Comparison of ENCODE assay signal across 1 cellular context in genomic region chr10:88181902-88182671, GRCh38.
TF ChIP-seq lines count a peak whose summit lies in the region.

No MANE protein-coding gene starts in this region.

TF ChIP-seq in HEK293, 187 proteins besides CTCF, POLR2A, EP300 and RAD21 (continued from another document and continues in another):
- TF ChIP-seq ZNF776 (tag by site-specific recombination; IDR thresholded peaks at IDR 0.05; ENCODE audit: borderline replicate concordance) (no peak), OVOL3 (tag by site-specific recombination; IDR thresholded peaks at IDR 0.05) (peak; percentile 87), ZNF692 (tag by site-specific recombination; IDR thresholded peaks at IDR 0.05) (no peak), ZNF837 (tag by site-specific recombination; IDR thresholded peaks at IDR 0.05) (no peak), ZXDB (tag by site-specific recombination; IDR thresholded peaks at IDR 0.05) (peak; percentile 44; the same call in 1 of the 2 replicates), ZNF513 (tag by site-specific recombination; IDR thresholded peaks at IDR 0.05) (0 out of 2 replicates have a peak, but pooled peaks have one; percentile 32), ZNF600 (tag by site-specific recombination; IDR thresholded peaks at IDR 0.05) (no peak), ZNF394 (tag by site-specific recombination; IDR thresholded peaks at IDR 0.05; ENCODE audit: borderline replicate concordance) (0 out of 2 replicates have a peak, but pooled peaks have one; percentile 17), ZNF654 (tag by site-specific recombination; IDR thresholded peaks at IDR 0.05; ENCODE audit: low read depth) (no peak), OSR2 (tag by site-specific recombination; IDR thresholded peaks at IDR 0.05) (peak; percentile 97), ZEB2 (tag by site-specific recombination; IDR thresholded peaks at IDR 0.05) (peak; percentile 59), ZNF155 (tag by site-specific recombination; IDR thresholded peaks at IDR 0.05) (no peak), ZNF704 (tag by site-specific recombination; IDR thresholded peaks at IDR 0.05) (no peak), ZBTB17 (tag by site-specific recombination; IDR thresholded peaks at IDR 0.05) (peak; percentile 34; the same call in 1 of the 2 replicates), SETDB1 (IDR thresholded peaks at IDR 0.05; ENCODE audit: insufficient read length, low read length) (peak; percentile 48), ZSCAN23 (tag by site-specific recombination; IDR thresholded peaks at IDR 0.05) (0 out of 2 replicates have a peak, but pooled peaks have one; percentile 28), REPIN1 (tag by site-specific recombination; IDR thresholded peaks at IDR 0.05; ENCODE audit: low read depth) (no peak), ZNF404 (tag by site-specific recombination; IDR thresholded peaks at IDR 0.05) (no peak), ZNF18 (tag by site-specific recombination; IDR thresholded peaks at IDR 0.05) (peak; percentile 82), ZNF24 (tag by site-specific recombination; IDR thresholded peaks at IDR 0.05) (peak; percentile 42; the same call in 1 of the 2 replicates), ZNF76 (tag by site-specific recombination; IDR thresholded peaks at IDR 0.05; ENCODE audit: borderline replicate concordance, low read depth) (no peak), ZNF2 (tag by site-specific recombination; IDR thresholded peaks at IDR 0.05) (0 out of 2 replicates have a peak, but pooled peaks have one; percentile 41), SCRT1 (tag by site-specific recombination; IDR thresholded peaks at IDR 0.05; ENCODE audit: borderline replicate concordance) (peak; percentile 29; the same call in 1 of the 2 replicates), ZNF549 (tag by site-specific recombination; IDR thresholded peaks at IDR 0.05) (peak; percentile 34; the same call in 1 of the 2 replicates), ZBTB44 (tag by site-specific recombination; IDR thresholded peaks at IDR 0.05) (peak; percentile 77), ZFP3 (tag by site-specific recombination; IDR thresholded peaks at IDR 0.05; ENCODE audit: low read depth) (0 out of 2 replicates have a peak, but pooled peaks have one; percentile 30), ZNF701 (tag by site-specific recombination; IDR thresholded peaks at IDR 0.05) (no peak), ZNF132 (tag by site-specific recombination; IDR thresholded peaks at IDR 0.05; ENCODE audit: borderline replicate concordance) (no peak), ZBTB1 (tag by site-specific recombination; IDR thresholded peaks at IDR 0.05) (no peak), ZNF518A (tag by site-specific recombination; conservative IDR thresholded peaks at IDR 0.05; ENCODE audit: low read depth) (no peak), GLI4 (tag by site-specific recombination; IDR thresholded peaks at IDR 0.05) (no peak), ZNF624 (tag by site-specific recombination; IDR thresholded peaks at IDR 0.05) (no peak), ZSCAN16 (tag by site-specific recombination; IDR thresholded peaks at IDR 0.05) (0 out of 2 replicates have a peak, but pooled peaks have one; percentile 16), SCRT2 (tag by site-specific recombination; IDR thresholded peaks at IDR 0.05) (no peak), ZNF350 (tag by site-specific recombination; IDR thresholded peaks at IDR 0.05) (no peak), ZNF302 (tag by site-specific recombination; IDR thresholded peaks at IDR 0.05; ENCODE audit: low read depth) (no peak), ZNF362 (tag by site-specific recombination; IDR thresholded peaks at IDR 0.05) (no peak), YY1 (tag by site-specific recombination; IDR thresholded peaks at IDR 0.05) (no peak), KLF9 (tag by site-specific recombination; IDR thresholded peaks at IDR 0.05; ENCODE audit: low read depth) (no peak), PRDM1 (tag by site-specific recombination; IDR thresholded peaks at IDR 0.05) (no peak), ZNF843 (tag by site-specific recombination; IDR thresholded peaks at IDR 0.05) (peak; percentile 92), ZNF354C (tag by site-specific recombination; IDR thresholded peaks at IDR 0.05; ENCODE audit: borderline replicate concordance, low read depth) (no peak), PRDM4 (tag by site-specific recombination; IDR thresholded peaks at IDR 0.05) (peak; percentile 88)
